8 cellular contexts compared by ENCODE assay signal in the genomic region with DNA sequence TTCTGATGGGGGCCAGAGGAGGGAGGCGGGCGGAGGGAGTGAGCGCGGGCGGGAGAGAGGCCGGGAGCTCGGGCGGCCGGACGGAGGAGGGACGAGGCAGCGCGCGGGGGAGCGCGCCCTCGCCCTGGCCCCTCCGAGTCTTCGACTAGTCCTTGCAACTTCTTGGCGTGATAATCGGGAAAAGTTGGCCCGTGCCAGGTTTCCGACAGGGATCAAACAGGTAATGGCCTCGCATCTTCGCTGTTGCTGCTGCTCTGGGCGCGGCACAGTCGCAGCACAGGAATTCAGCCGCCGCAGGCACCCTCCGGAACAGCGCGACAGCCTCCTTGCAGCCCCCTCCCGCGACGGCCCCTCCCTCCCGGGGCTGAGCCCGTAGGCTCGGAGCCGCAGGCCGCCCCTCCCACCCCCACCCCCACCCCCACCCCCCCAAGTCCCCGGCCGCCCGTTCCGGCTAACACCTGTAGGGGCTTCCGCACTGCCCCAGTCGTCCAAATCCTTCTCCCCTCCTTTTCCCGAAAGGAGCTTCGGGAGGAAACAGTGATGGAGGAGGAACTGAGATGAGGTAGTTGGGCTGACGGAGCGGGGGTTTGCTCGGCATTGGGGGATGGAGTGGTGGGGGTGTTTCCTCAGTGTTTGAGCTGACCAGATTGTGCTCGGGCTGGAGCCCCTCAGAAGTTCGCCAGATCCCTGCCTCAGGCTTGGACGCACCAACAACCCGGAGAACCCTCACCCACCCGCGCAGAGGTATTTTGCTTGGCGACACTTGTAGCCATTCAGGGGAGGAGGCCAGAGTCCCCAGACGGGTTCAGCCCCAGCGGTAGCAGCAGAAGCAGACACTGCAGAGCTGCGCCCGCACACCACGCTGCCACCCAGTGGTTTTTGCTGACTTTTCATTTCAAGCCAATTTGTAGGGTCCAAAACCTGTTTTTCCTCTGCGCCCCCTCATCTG. TPM values are rescaled to one million over a fixed set of nuclear protein-coding genes. Genes with fewer than 3 reads are reported as not detected.
DNase-seq lines count a peak whose midpoint lies in the region; ATAC-seq, FAIRE-seq and TF ChIP-seq lines count a peak whose summit lies in the region.

A gene (minus strand): TSS at position 319 of the 949 bp plus-strand sequence. CDS start 714 bp downstream, outside the sequence.

- intact Hi-C loops in head of caudate nucleus (cut with DNase I): no loop called here
- intact Hi-C loops in pancreas (cut with DNase I): no loop called here

- no peaks in the 10 kb centered on the region for H3K79me2 ChIP-seq in OCI-LY1 (ENCODE audit: insufficient read depth, low read length)

- ATAC-seq in pancreas: peak in 3 of 4 donors; percentile 62 to 83 (median 72)
- ATAC-seq in GM19463 (IDR thresholded peaks at IDR 0.05; ENCODE audit: unreplicated experiment): no peak
- ATAC-seq in HG03342 (IDR thresholded peaks at IDR 0.05; ENCODE audit: unreplicated experiment): no peak

- H3K9ac ChIP-seq in OCI-LY1 (ENCODE audit: low read length): no peak within 1 kb of the TSS

- H3K4me2 ChIP-seq in OCI-LY1 (ENCODE audit: low read length): peak within 1 kb of the TSS; percentile 36; the same call in 1 of the 2 replicates

- no peak for FAIRE-seq in pancreas (lab: Jason Lieb, UNC)

- H3K4me1 ChIP-seq in OCI-LY1 (ENCODE audit: insufficient read depth, low read length, severe bottlenecking): no peaks in the 10 kb centered on the region
- no peaks in the 10 kb centered on the region for H3K4me1 ChIP-seq in pancreas

- H4K20me1 ChIP-seq in OCI-LY1 (ENCODE audit: insufficient read depth, low read length): no peaks in the 10 kb centered on the region

- H3K36me3 ChIP-seq in OCI-LY1 (ENCODE audit: insufficient read depth, low read length) (no peaks in the 10 kb centered on the region), pancreas (no peaks in the 10 kb centered on the region)

- in situ Hi-C loops in GM13977 (cut with MboI; ENCODE audit: low pct_unique_long_range_greater_than_20kb, low sequenced_read_pairs, unreplicated experiment): no loop called here

- no peaks in the 10 kb centered on the region for H3K9me2 ChIP-seq in OCI-LY1 (ENCODE audit: low read depth, low read length)

- H3K9me3 ChIP-seq in OCI-LY1 (ENCODE audit: low read length): no peaks in the 10 kb centered on the region
- no peaks in the 10 kb centered on the region for H3K9me3 ChIP-seq in pancreas

- H3K27ac ChIP-seq in OCI-LY1 (ENCODE audit: low read depth, low read length, poor library complexity, severe bottlenecking) (no peak within 1 kb of the TSS), pancreas (no peak within 1 kb of the TSS)

- 0 to 23% methylated on average over 30 to 63 of the region's 65 CpGs for WGBS in pancreas, 2 donors

- no peaks in the 10 kb centered on the region for H3F3A ChIP-seq in OCI-LY1 (ENCODE audit: insufficient read depth, low read length)

- DNase-seq in GM13977 (ENCODE audit: low spot score) (peak; percentile 46), head of caudate nucleus (peak; percentile 16 to 72 (median 48)), pancreas (peak in 5 of 6 donors; percentile 2 to 66 (median 17)), NCI-H2029 treated with DMSO at 0.1 percent for 48 hours (lab: John Stamatoyannopoulos, UW) (no peak)
- DNase-seq in stimulated activated naive CD4-positive, alpha-beta T cell (lab: John Stamatoyannopoulos, UW): no peak

- H3K27me3 ChIP-seq in OCI-LY1 (ENCODE audit: insufficient read depth, low read length): no peaks in the 10 kb centered on the region
- peaks cover 0 to 52% (median 6%) of the 10 kb centered on the region in 4 donors for H3K27me3 ChIP-seq in pancreas

- TF ChIP-seq CTCF in GM13977 (IDR thresholded peaks at IDR 0.05; ENCODE audit: extremely low read depth, insufficient read depth, missing control alignments) (peak; percentile 10), OCI-LY1 (IDR thresholded peaks at IDR 0.05; ENCODE audit: low read length) (peak; percentile 29; the same call in 1 of the 2 replicates), pancreas (IDR thresholded peaks at IDR 0.05) (no peak)

- H3K4me3 ChIP-seq in OCI-LY1 (ENCODE audit: low read depth, low read length, poor library complexity, severe bottlenecking) (peak within 1 kb of the TSS; percentile 29), pancreas (peak within 1 kb of the TSS in 2 of 4 donors; percentile 25 to 33)

- no peak within 1 kb of the TSS for H2AFZ ChIP-seq in OCI-LY1 (ENCODE audit: low read length)

RNA-seq across cellular contexts. Expression of the gene that starts here (rescaled TPM):
- total RNA-seq in pancreas: 1 to 10 TPM in 2 of 6 donors, under 1 TPM in 4; 0.35 to 2.4 (median 0.79) TPM
- polyA plus RNA-seq in pancreas: 1 to 10 TPM in 1 of 2 donors, under 1 TPM in 1; 0.49 to 1.2 TPM

Comparison
In these comparisons a context has a peak if more than half of its experiments do, and no peak if none do; other contexts are left out.
1. DNase-seq: peak in GM13977 (single experiment), head of caudate nucleus (42 of 42) and pancreas (5 of 6); none in stimulated activated naive CD4-positive, alpha-beta T cell (0 of 6) and NCI-H2029 treated with DMSO at 0.1 percent for 48 hours (single experiment).
2. CTCF ChIP-seq: peak in GM13977 (single experiment) and OCI-LY1 (single experiment); none in pancreas (0 of 4).
3. ATAC-seq: peak in pancreas (3 of 4); none in GM19463 (single experiment) and HG03342 (single experiment).